ENCODE assay signal across 18 cellular contexts in genomic region chr2:18242716-18243115, GRCh38.
A peak's percentile ranks its signal among the peaks of the same experiment; 100 is the strongest.
DNase-seq lines count a peak whose midpoint lies in the region; TF ChIP-seq lines count a peak whose summit lies in the region.
"Had no signal": no experiment of that assay in that cellular context is flagged by ENCODE, and none has a peak within 500 bp of the region (broad histone marks: within the 10 kb centered on the region; RNA-seq: fewer than 3 reads in every experiment).

No MANE protein-coding gene starts in this region.

- intact Hi-C loops in Calu3 (cut with micrococcal nuclease; ENCODE audit: unreplicated experiment), result no loop called here

- CTCF ChIA-PET in Calu3 (lab: Charles Lee), result no interaction called here

- H3K27ac Mint-ChIP-seq in glutamatergic neuron (ENCODE audit: unreplicated experiment) (peak overlapping the region; percentile 79), Calu3 (ENCODE audit: unreplicated experiment) (no peak overlapping the region)
- H3K27ac Mint-ChIP-seq: CD4-positive, alpha-beta T cell; CD8-positive, alpha-beta memory T cell; GM23338; H9; HFFc6 had no signal

- DNase-seq in DMS 273 (lab: John Stamatoyannopoulos, UW; ENCODE audit: unreplicated experiment), result peak; percentile 1
- no peak for DNase-seq in DMS 273 treated with DMSO at 0.1 percent for 48 hours (lab: John Stamatoyannopoulos, UW)
- DNase-seq in NCI-H82 (lab: John Stamatoyannopoulos, UW), result peak; percentile 94
- no peak for DNase-seq in glutamatergic neuron
- DNase-seq in HCEC 1CT, result no peak
- no peak for DNase-seq in Calu3
- DNase-seq: ACHN; AML-193; BE2C; CD4-positive, alpha-beta T cell; CD8-positive, alpha-beta memory T cell; DMS53; DMS79 treated with DMSO at 0.1 percent for 48 hours; GF-D8; H9; HFFc6 had no signal

- H3K9me3 Mint-ChIP-seq in glutamatergic neuron (ENCODE audit: unreplicated experiment) (peaks cover 5% of the 10 kb centered on the region), Calu3 (ENCODE audit: low read depth, unreplicated experiment) (no peaks in the 10 kb centered on the region)
- H3K9me3 Mint-ChIP-seq: CD4-positive, alpha-beta T cell; GM23338; H9; HFFc6 had no signal

- H3K36me3 Mint-ChIP-seq in glutamatergic neuron (ENCODE audit: unreplicated experiment), result no peaks in the 10 kb centered on the region
- no peaks in the 10 kb centered on the region for H3K36me3 Mint-ChIP-seq in Calu3 (ENCODE audit: insufficient read depth, unreplicated experiment)
- H3K36me3 Mint-ChIP-seq: CD14-positive monocyte; CD8-positive, alpha-beta memory T cell had no signal

- no TSS peak for BruUV-seq in Calu3 (replicated peaks; lab: Mats Ljungman, UMichigan)

- H3K4me3 Mint-ChIP-seq in glutamatergic neuron (ENCODE audit: unreplicated experiment) (no peak overlapping the region), Calu3 (ENCODE audit: low read depth, unreplicated experiment) (no peak overlapping the region)
- H3K4me3 Mint-ChIP-seq: CD14-positive monocyte; CD4-positive, alpha-beta T cell; CD8-positive, alpha-beta memory T cell; GM23338; H9; HFFc6 had no signal

- H3K27me3 Mint-ChIP-seq in glutamatergic neuron (ENCODE audit: unreplicated experiment) (peaks cover 6% of the 10 kb centered on the region), Calu3 (ENCODE audit: unreplicated experiment) (peaks cover 2% of the 10 kb centered on the region)

- H3K4me1 Mint-ChIP-seq in glutamatergic neuron (ENCODE audit: low read depth, unreplicated experiment) (peaks cover 29% of the 10 kb centered on the region), Calu3 (ENCODE audit: low read depth, unreplicated experiment) (no peaks in the 10 kb centered on the region)
- H3K4me1 Mint-ChIP-seq: CD14-positive monocyte; CD8-positive, alpha-beta memory T cell had no signal

- TF ChIP-seq CTCF in glutamatergic neuron (IDR thresholded peaks at IDR 0.05; ENCODE audit: partially characterized antibody, unreplicated experiment) (no peak), Calu3 (IDR thresholded peaks at IDR 0.05; ENCODE audit: unreplicated experiment) (no peak)

Comparison
In these comparisons a context has a peak if more than half of its experiments do, and no peak if none do; other contexts are left out.
1. DNase-seq: peak in DMS 273 (single experiment) and NCI-H82 (single experiment); none in DMS 273 treated with DMSO at 0.1 percent for 48 hours (single experiment), glutamatergic neuron (single experiment), HCEC 1CT (single experiment) and Calu3 (single experiment).